ENCODE assay signal across 8 cellular contexts in genomic region chr16:30585400-30586191, GRCh38. TPM values are rescaled to one million over a fixed set of nuclear protein-coding genes. Genes with fewer than 3 reads are reported as not detected.
DNase-seq lines count a peak whose midpoint lies in the region; ATAC-seq and FAIRE-seq lines count a peak whose summit lies in the region.

TSS of gene ZNF785 (minus strand) at chr16:30585697. CDS start at chr16:30585611, 86 bp downstream.

- peak; percentile 99 for ATAC-seq in CD4-positive, CD25-positive, alpha-beta regulatory T cell (ENCODE audit: low read depth in 2 of 2)
- peak; percentile 89 for ATAC-seq in GM19395 (IDR thresholded peaks at IDR 0.05; ENCODE audit: unreplicated experiment)

- peak within 1 kb of the TSS; percentile 90 to 93 (median 91) for H3K4me3 Mint-ChIP-seq in CD4-positive, CD25-positive, alpha-beta regulatory T cell

- peak within 1 kb of the TSS; percentile 91 to 96 (median 96) for H3K27ac Mint-ChIP-seq in CD4-positive, CD25-positive, alpha-beta regulatory T cell

- peaks cover 5 to 37% (median 10%) of the 10 kb centered on the region in 4 donors for H3K4me1 Mint-ChIP-seq in CD4-positive, CD25-positive, alpha-beta regulatory T cell

- H3K4me1 ChIP-seq in CD4-positive, CD25-positive, alpha-beta regulatory T cell (ENCODE audit: control insufficient read depth, insufficient read depth, low read length, poor library complexity, severe bottlenecking): peaks cover 27% of the 10 kb centered on the region

- H3K36me3 Mint-ChIP-seq in CD4-positive, CD25-positive, alpha-beta regulatory T cell: peaks cover 4% of the 10 kb centered on the region

- no peaks in the 10 kb centered on the region for H3K27me3 ChIP-seq in CD4-positive, CD25-positive, alpha-beta regulatory T cell (ENCODE audit: control insufficient read depth, insufficient read depth, low read length)

- DNase-seq in CD4-positive, CD25-positive, alpha-beta regulatory T cell: peak; percentile 92 to 97 (median 95)
- DNase-seq in HK-2 (ENCODE audit: unreplicated experiment) (peak; percentile 92), NOMO-1 treated with DMSO at 0.1 percent for 48 hours (lab: John Stamatoyannopoulos, UW; ENCODE audit: unreplicated experiment) (peak; percentile 98), mesenteric fat pad (ENCODE audit: low spot score) (peak; percentile 95)
- peak; percentile 83 for DNase-seq in activated CD8-positive, alpha-beta memory T cell treated with anti-CD3 and anti-CD28 coated beads, Interleukin-2, amount 50 U/mL, for 1 hour (ENCODE audit: extremely low read depth)
- peak; percentile 81 for DNase-seq in stimulated activated CD8-positive, alpha-beta memory T cell treated with anti-CD3 and anti-CD28 coated beads, Interleukin-15, amount 100 ng/mL, for 1 hour (ENCODE audit: low read depth)

- H3K4me3 ChIP-seq in CD4-positive, CD25-positive, alpha-beta regulatory T cell (ENCODE audit: low read depth, low read length): peak within 1 kb of the TSS; percentile 87

- no peaks in the 10 kb centered on the region for H3K27me3 Mint-ChIP-seq in CD4-positive, CD25-positive, alpha-beta regulatory T cell

- no peaks in the 10 kb centered on the region for H3K9me3 Mint-ChIP-seq in CD4-positive, CD25-positive, alpha-beta regulatory T cell

- FAIRE-seq in endometrium (lab: Jason Lieb, UNC): peak; percentile 94

- peak within 1 kb of the TSS; percentile 75 for H3K27ac ChIP-seq in CD4-positive, CD25-positive, alpha-beta regulatory T cell (ENCODE audit: insufficient read depth, low read length, poor library complexity, severe bottlenecking)

- H3K36me3 ChIP-seq in CD4-positive, CD25-positive, alpha-beta regulatory T cell (ENCODE audit: control insufficient read depth, insufficient read depth, low read length): peaks cover 12% of the 10 kb centered on the region

- H3K9me3 ChIP-seq in CD4-positive, CD25-positive, alpha-beta regulatory T cell (ENCODE audit: control insufficient read depth in 2 of 2, low read length in 2 of 2): no peaks in the 10 kb centered on the region

RNA-seq across cellular contexts. Expression of gene ZNF785, which starts in this region (rescaled TPM):
- total RNA-seq in CD4-positive, CD25-positive, alpha-beta regulatory T cell: 9.3 TPM
- 1 to 10 TPM; 1.4 to 3.5 (median 2.5) TPM for polyA plus RNA-seq in CD4-positive, CD25-positive, alpha-beta regulatory T cell
- 10.1 TPM for total RNA-seq in mesenteric fat pad

Comparison
In these comparisons a context has a peak if more than half of its experiments do, and no peak if none do; other contexts are left out.
1. Peak in every context shown above with its lines: DNase-seq, ATAC-seq, H3K4me3 ChIP-seq and H3K27ac ChIP-seq.